ENCODE assay signal across 2 cellular contexts in the genomic region with DNA sequence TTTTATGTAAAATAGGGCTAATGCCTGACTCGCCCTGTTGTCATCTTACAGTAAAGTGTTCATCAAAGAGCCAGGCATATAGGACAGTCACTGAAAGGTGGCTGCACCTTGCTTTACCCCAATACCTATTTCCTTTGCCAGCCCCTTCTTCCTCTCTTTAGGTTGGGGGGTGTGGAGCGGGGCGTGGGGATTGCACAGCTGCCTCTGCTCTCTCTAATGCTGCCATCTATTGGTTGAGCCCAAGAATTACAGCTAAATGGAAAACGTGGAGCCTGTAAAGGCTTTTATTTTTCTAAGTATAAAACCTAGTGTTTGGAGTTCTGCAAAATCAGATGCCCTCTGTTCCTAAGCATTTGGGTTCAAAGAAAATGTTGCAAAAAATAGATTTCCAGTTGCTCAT.
TF ChIP-seq lines count a peak whose summit lies in the region.

No MANE protein-coding gene starts in this region.

TF ChIP-seq in HCT116, 20 proteins besides CTCF, POLR2A, EP300 and RAD21 (continued from another document):
- TF ChIP-seq, protein P1, sequence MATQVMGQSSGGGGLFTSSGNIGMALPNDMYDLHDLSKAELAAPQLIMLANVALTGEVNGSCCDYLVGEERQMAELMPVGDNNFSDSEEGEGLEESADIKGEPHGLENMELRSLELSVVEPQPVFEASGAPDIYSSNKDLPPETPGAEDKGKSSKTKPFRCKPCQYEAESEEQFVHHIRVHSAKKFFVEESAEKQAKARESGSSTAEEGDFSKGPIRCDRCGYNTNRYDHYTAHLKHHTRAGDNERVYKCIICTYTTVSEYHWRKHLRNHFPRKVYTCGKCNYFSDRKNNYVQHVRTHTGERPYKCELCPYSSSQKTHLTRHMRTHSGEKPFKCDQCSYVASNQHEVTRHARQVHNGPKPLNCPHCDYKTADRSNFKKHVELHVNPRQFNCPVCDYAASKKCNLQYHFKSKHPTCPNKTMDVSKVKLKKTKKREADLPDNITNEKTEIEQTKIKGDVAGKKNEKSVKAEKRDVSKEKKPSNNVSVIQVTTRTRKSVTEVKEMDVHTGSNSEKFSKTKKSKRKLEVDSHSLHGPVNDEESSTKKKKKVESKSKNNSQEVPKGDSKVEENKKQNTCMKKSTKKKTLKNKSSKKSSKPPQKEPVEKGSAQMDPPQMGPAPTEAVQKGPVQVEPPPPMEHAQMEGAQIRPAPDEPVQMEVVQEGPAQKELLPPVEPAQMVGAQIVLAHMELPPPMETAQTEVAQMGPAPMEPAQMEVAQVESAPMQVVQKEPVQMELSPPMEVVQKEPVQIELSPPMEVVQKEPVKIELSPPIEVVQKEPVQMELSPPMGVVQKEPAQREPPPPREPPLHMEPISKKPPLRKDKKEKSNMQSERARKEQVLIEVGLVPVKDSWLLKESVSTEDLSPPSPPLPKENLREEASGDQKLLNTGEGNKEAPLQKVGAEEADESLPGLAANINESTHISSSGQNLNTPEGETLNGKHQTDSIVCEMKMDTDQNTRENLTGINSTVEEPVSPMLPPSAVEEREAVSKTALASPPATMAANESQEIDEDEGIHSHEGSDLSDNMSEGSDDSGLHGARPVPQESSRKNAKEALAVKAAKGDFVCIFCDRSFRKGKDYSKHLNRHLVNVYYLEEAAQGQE (IDR thresholded peaks at IDR 0.05; ENCODE audit: low read depth) = no peak
- TF ChIP-seq CEBPB (IDR thresholded peaks at IDR 0.05; ENCODE audit: low read depth) (no peak), POLR2AphosphoS5 (IDR thresholded peaks at IDR 0.05; ENCODE audit: low read depth, low read length) (no peak), ZFX (IDR thresholded peaks at IDR 0.05) (no peak), TCF7L2 (IDR thresholded peaks at IDR 0.05; ENCODE audit: borderline replicate concordance, extremely low read depth, insufficient read depth, insufficient read length) (no peak), SIN3A (IDR thresholded peaks at IDR 0.05; ENCODE audit: low read depth) (no peak)
- TF ChIP-seq, protein P2, sequence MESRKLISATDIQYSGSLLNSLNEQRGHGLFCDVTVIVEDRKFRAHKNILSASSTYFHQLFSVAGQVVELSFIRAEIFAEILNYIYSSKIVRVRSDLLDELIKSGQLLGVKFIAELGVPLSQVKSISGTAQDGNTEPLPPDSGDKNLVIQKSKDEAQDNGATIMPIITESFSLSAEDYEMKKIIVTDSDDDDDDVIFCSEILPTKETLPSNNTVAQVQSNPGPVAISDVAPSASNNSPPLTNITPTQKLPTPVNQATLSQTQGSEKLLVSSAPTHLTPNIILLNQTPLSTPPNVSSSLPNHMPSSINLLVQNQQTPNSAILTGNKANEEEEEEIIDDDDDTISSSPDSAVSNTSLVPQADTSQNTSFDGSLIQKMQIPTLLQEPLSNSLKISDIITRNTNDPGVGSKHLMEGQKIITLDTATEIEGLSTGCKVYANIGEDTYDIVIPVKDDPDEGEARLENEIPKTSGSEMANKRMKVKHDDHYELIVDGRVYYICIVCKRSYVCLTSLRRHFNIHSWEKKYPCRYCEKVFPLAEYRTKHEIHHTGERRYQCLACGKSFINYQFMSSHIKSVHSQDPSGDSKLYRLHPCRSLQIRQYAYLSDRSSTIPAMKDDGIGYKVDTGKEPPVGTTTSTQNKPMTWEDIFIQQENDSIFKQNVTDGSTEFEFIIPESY (IDR thresholded peaks at IDR 0.05; ENCODE audit: extremely low read depth, insufficient replicate concordance, low read length) = no peak

TF ChIP-seq in WTC11, 78 proteins besides CTCF, POLR2A, EP300 and RAD21 (continued from another document):
- TF ChIP-seq, protein P3, sequence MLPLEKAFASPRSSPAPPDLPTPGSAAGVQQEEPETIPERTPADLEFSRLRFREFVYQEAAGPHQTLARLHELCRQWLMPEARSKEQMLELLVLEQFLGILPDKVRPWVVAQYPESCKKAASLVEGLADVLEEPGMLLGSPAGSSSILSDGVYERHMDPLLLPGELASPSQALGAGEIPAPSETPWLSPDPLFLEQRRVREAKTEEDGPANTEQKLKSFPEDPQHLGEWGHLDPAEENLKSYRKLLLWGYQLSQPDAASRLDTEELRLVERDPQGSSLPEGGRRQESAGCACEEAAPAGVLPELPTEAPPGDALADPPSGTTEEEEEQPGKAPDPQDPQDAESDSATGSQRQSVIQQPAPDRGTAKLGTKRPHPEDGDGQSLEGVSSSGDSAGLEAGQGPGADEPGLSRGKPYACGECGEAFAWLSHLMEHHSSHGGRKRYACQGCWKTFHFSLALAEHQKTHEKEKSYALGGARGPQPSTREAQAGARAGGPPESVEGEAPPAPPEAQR (CRISPR knock-in tag; IDR thresholded peaks at IDR 0.05) = no peak
- TF ChIP-seq ZNF121 (CRISPR knock-in tag; IDR thresholded peaks at IDR 0.05) = no peak
- TF ChIP-seq NR3C1 (CRISPR knock-in tag; conservative IDR thresholded peaks at IDR 0.05; ENCODE audit: low read depth) = no peak
- TF ChIP-seq RORB (CRISPR knock-in tag; IDR thresholded peaks at IDR 0.05) = no peak
- TF ChIP-seq, protein P4, sequence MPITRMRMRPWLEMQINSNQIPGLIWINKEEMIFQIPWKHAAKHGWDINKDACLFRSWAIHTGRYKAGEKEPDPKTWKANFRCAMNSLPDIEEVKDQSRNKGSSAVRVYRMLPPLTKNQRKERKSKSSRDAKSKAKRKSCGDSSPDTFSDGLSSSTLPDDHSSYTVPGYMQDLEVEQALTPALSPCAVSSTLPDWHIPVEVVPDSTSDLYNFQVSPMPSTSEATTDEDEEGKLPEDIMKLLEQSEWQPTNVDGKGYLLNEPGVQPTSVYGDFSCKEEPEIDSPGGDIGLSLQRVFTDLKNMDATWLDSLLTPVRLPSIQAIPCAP (CRISPR knock-in tag; IDR thresholded peaks at IDR 0.05) = no peak
- TF ChIP-seq ZNF396 (CRISPR knock-in tag; IDR thresholded peaks at IDR 0.05; ENCODE audit: borderline replicate concordance) = no peak
- no peak for TF ChIP-seq ZNF416 (CRISPR knock-in tag; IDR thresholded peaks at IDR 0.05)
- TF ChIP-seq, protein P5, sequence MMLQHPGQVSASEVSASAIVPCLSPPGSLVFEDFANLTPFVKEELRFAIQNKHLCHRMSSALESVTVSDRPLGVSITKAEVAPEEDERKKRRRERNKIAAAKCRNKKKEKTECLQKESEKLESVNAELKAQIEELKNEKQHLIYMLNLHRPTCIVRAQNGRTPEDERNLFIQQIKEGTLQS (CRISPR knock-in tag; conservative IDR thresholded peaks at IDR 0.05) = no peak
- no peak for TF ChIP-seq JAZF1 (CRISPR knock-in tag; IDR thresholded peaks at IDR 0.05)
- no peak for TF ChIP-seq CREB1 (CRISPR knock-in tag; IDR thresholded peaks at IDR 0.05)
- TF ChIP-seq SOX15 (CRISPR knock-in tag; IDR thresholded peaks at IDR 0.05) = no peak
- TF ChIP-seq, protein P6, sequence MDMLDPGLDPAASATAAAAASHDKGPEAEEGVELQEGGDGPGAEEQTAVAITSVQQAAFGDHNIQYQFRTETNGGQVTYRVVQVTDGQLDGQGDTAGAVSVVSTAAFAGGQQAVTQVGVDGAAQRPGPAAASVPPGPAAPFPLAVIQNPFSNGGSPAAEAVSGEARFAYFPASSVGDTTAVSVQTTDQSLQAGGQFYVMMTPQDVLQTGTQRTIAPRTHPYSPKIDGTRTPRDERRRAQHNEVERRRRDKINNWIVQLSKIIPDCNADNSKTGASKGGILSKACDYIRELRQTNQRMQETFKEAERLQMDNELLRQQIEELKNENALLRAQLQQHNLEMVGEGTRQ (CRISPR knock-in tag; IDR thresholded peaks at IDR 0.05) = no peak
- no peak for TF ChIP-seq GRHL2 (CRISPR knock-in tag; IDR thresholded peaks at IDR 0.05; ENCODE audit: insufficient replicate concordance, severe bottlenecking)
- TF ChIP-seq, protein P7, sequence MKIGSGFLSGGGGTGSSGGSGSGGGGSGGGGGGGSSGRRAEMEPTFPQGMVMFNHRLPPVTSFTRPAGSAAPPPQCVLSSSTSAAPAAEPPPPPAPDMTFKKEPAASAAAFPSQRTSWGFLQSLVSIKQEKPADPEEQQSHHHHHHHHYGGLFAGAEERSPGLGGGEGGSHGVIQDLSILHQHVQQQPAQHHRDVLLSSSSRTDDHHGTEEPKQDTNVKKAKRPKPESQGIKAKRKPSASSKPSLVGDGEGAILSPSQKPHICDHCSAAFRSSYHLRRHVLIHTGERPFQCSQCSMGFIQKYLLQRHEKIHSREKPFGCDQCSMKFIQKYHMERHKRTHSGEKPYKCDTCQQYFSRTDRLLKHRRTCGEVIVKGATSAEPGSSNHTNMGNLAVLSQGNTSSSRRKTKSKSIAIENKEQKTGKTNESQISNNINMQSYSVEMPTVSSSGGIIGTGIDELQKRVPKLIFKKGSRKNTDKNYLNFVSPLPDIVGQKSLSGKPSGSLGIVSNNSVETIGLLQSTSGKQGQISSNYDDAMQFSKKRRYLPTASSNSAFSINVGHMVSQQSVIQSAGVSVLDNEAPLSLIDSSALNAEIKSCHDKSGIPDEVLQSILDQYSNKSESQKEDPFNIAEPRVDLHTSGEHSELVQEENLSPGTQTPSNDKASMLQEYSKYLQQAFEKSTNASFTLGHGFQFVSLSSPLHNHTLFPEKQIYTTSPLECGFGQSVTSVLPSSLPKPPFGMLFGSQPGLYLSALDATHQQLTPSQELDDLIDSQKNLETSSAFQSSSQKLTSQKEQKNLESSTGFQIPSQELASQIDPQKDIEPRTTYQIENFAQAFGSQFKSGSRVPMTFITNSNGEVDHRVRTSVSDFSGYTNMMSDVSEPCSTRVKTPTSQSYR (CRISPR knock-in tag; IDR thresholded peaks at IDR 0.05) = no peak
TF ChIP-seq in WTC11: peak in this region for 0.
